ENCODE assay signal across 18 cellular contexts in genomic region chr17:65334391-65334790, GRCh38.
"Had no signal": no experiment of that assay in that cellular context is flagged by ENCODE, and none has a peak within 500 bp of the region (broad histone marks: within the 10 kb centered on the region; RNA-seq: fewer than 3 reads in every experiment).

No MANE protein-coding gene starts in this region.

- H3K36me3 ChIP-seq: left ventricle myocardium inferior, right atrium auricular region, tibial nerve, vagina had no signal

- H2AFZ ChIP-seq: hepatocyte had no signal

- H3K9me3 ChIP-seq: vagina had no signal

- H3K27ac Mint-ChIP-seq: activated CD4-positive, alpha-beta T cell treated with anti-CD3 and anti-CD28 coated beads, Interleukin-2, amount 10 ng/mL, durations not matched to agents 7 days and 5 days; activated T-helper 1 cell treated with anti-CD3 and anti-CD28 coated beads, Interleukin-12 subunit alpha, Interleukin-12 subunit beta, Interleukin-2, Interleukin-4 antibody, amounts not matched to agents 30 ng/mL and 10 ng/mL and 1 ng/mL, durations not matched to agents 14 hours and 24 hours and 36 hours; endodermal cell; memory B cell; nephron progenitor cell had no signal

- H3K4me3 Mint-ChIP-seq: activated CD4-positive, alpha-beta T cell treated with anti-CD3 and anti-CD28 coated beads, Interleukin-2, amount 10 ng/mL, durations not matched to agents 7 days and 5 days; activated T-helper 1 cell treated with anti-CD3 and anti-CD28 coated beads, Interleukin-12 subunit alpha, Interleukin-12 subunit beta, Interleukin-2, Interleukin-4 antibody, amounts not matched to agents 30 ng/mL and 10 ng/mL and 1 ng/mL, durations not matched to agents 14 hours and 24 hours and 36 hours; endodermal cell; memory B cell; nephron progenitor cell had no signal

- H3K4me1 Mint-ChIP-seq: activated CD4-positive, alpha-beta T cell treated with anti-CD3 and anti-CD28 coated beads, Interleukin-2, amount 10 ng/mL, durations not matched to agents 7 days and 5 days; memory B cell; nephron progenitor cell had no signal

- H3K27ac ChIP-seq: dorsolateral prefrontal cortex, hepatocyte, left ventricle myocardium inferior, right atrium auricular region, tibial nerve, vagina had no signal

- H3K4me2 ChIP-seq: hepatocyte had no signal

- H3K4me1 ChIP-seq: left ventricle myocardium inferior, right atrium auricular region, tibial nerve, vagina had no signal

- H3K4me3 ChIP-seq: dorsolateral prefrontal cortex, hepatocyte, left ventricle myocardium inferior, right atrium auricular region, tibial nerve, vagina had no signal

- H3K36me3 Mint-ChIP-seq: memory B cell had no signal

- H3K79me2 ChIP-seq: hepatocyte had no signal

- H3K27me3 ChIP-seq: hepatocyte, right atrium auricular region, tibial nerve, vagina had no signal

- DNase-seq: activated CD4-positive, alpha-beta T cell treated with anti-CD3 and anti-CD28 coated beads, Interleukin-2, amount 10 ng/mL, durations not matched to agents 7 days and 5 days; activated CD8-positive, alpha-beta memory T cell treated with anti-CD3 and anti-CD28 coated beads for 24 hours; activated naive CD4-positive, alpha-beta T cell; aorta; dorsolateral prefrontal cortex; endodermal cell; islet precursor cell; left ventricle myocardium inferior; nephron progenitor cell; occipital lobe; stimulated activated CD4-positive, alpha-beta T cell treated with anti-CD3 and anti-CD28 coated beads, Interleukin-2, amount 100 ng/mL, for 48 hours; stimulated activated naive CD4-positive, alpha-beta T cell had no signal
